27 cellular contexts compared by ENCODE assay signal in the genomic region with DNA sequence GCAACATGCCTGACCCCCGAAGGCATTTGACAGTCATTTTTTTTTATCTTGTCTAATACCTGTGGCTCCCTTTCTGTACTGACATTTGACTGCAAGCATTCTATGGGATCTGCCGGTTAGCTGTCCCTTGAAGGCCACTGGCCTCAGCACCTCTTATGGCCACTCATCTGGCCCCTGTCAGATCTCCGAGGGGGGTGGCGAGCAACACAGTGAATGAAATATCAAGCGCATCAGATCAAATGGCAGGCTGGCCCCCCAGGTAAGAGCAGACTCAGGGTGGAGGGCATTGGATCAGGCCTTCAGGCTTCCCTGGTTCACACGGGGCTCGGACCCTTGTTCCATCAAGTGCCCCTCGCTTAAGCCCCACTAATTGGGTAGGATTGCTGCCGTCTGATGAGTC.
"Had no signal": no experiment of that assay in that cellular context is flagged by ENCODE, and none has a peak within 500 bp of the region (broad histone marks: within the 10 kb centered on the region; RNA-seq: fewer than 3 reads in every experiment).

No MANE protein-coding gene starts in this region.

- H3K4me1 ChIP-seq: left lung, pancreas, prostate gland, spleen, suprapubic skin, tibial artery, upper lobe of left lung, vagina had no signal

- H3K27ac ChIP-seq: left lung, pancreas, prostate gland, spleen, suprapubic skin, thoracic aorta, tibial artery, upper lobe of left lung, vagina had no signal

- H3K36me3 ChIP-seq: left lung, pancreas, prostate gland, spleen, suprapubic skin, thoracic aorta, tibial artery, upper lobe of left lung, vagina had no signal

- H3K4me1 Mint-ChIP-seq: naive thymus-derived CD4-positive, alpha-beta T cell; nephron; stimulated activated effector memory CD8-positive, alpha-beta T cell treated with anti-CD3 and anti-CD28 coated beads, Interleukin-12 subunit alpha, Interleukin-12 subunit beta, amount 100 ng/mL, for 72 hours had no signal

- H3K27ac Mint-ChIP-seq: naive thymus-derived CD4-positive, alpha-beta T cell; nephron; stimulated activated effector memory CD8-positive, alpha-beta T cell treated with anti-CD3 and anti-CD28 coated beads, Interleukin-12 subunit alpha, Interleukin-12 subunit beta, amount 100 ng/mL, for 72 hours; stimulated activated naive CD8-positive, alpha-beta T cell treated with anti-CD3 and anti-CD28 coated beads, Interleukin-15, Interleukin-2, amounts not matched to agents 100 ng/mL and 50 ng/mL, for 24 hours had no signal

- DNase-seq: hippocampal formation; kidney; left colon; left lung; mesendoderm; midbrain; mucosa of descending colon; naive thymus-derived CD4-positive, alpha-beta T cell; nucleus accumbens; pancreas; small intestine; spleen; stimulated activated CD4-positive, alpha-beta T cell treated with anti-CD3 and anti-CD28 coated beads, Interleukin-4, amount 100 ng/mL, for 24 hours; stimulated activated naive CD4-positive, alpha-beta T cell; tibial artery had no signal

- H3K4me3 Mint-ChIP-seq: naive thymus-derived CD4-positive, alpha-beta T cell; nephron; neural crest cell; stimulated activated effector memory CD8-positive, alpha-beta T cell treated with anti-CD3 and anti-CD28 coated beads, Interleukin-12 subunit alpha, Interleukin-12 subunit beta, amount 100 ng/mL, for 72 hours; stimulated activated naive CD8-positive, alpha-beta T cell treated with anti-CD3 and anti-CD28 coated beads, Interleukin-15, Interleukin-2, amounts not matched to agents 100 ng/mL and 50 ng/mL, for 24 hours had no signal

- H3K4me3 ChIP-seq: left lung, lung, mucosa of descending colon, pancreas, prostate gland, spleen, suprapubic skin, thoracic aorta, tibial artery, upper lobe of left lung, vagina had no signal

- ATAC-seq: left colon; left lung; mucosa of descending colon; naive thymus-derived CD4-positive, alpha-beta T cell; pancreas; right cardiac atrium; sciatic nerve; stimulated activated effector memory CD8-positive, alpha-beta T cell treated with anti-CD3 and anti-CD28 coated beads, Interleukin-12 subunit alpha, Interleukin-12 subunit beta, amount 100 ng/mL, for 72 hours had no signal

- H3K36me3 Mint-ChIP-seq: naive thymus-derived CD4-positive, alpha-beta T cell; stimulated activated effector memory CD8-positive, alpha-beta T cell treated with anti-CD3 and anti-CD28 coated beads, Interleukin-12 subunit alpha, Interleukin-12 subunit beta, amount 100 ng/mL, for 72 hours had no signal

- H3K9me3 ChIP-seq: mucosa of descending colon, prostate gland, suprapubic skin, thoracic aorta, upper lobe of left lung, vagina had no signal

- H3K9me3 Mint-ChIP-seq: neural crest cell; stimulated activated effector memory CD8-positive, alpha-beta T cell treated with anti-CD3 and anti-CD28 coated beads, Interleukin-12 subunit alpha, Interleukin-12 subunit beta, amount 100 ng/mL, for 72 hours; stimulated activated naive CD8-positive, alpha-beta T cell treated with anti-CD3 and anti-CD28 coated beads, Interleukin-15, Interleukin-2, amounts not matched to agents 100 ng/mL and 50 ng/mL, for 24 hours had no signal

- H3K27me3 ChIP-seq: pancreas, upper lobe of left lung, vagina had no signal
